1 cellular context compared by ENCODE assay signal in the genomic region with DNA sequence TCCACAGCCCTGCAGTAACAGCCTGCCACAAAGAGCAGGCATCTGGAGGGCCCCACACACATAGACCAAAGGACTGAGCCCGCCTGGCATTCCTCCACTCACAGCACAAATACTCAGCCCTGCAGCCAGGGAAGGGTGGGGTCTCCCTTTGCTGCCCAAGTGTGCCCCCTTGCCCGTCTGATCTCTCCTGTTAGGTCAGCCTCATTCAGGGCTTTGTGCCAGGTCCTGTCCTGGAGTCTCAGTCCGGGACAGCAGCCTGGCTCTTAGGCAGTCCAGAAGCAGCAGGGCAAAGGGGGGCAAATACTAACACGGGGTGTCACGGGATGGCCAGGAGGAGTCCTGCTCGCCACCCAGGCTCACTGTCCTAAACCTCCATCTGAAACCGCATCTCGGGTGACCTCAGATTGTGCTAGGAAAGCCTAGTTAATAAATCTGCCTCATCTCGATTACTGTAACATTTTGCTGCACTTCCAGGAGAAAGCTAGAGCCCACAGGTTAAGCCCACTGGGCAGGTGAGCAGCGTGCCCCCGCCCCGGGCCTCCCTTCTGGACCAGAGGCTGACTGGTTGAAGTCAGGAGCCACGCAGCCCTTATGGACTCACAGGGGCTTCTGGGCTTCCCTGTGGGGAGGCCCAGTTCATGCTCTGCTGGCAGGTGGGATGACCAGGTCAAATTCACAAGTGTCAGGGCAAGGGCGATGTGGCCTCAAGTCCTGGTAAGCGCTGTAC.
A peak's percentile ranks its signal among the peaks of the same experiment; 100 is the strongest.
TF ChIP-seq lines count a peak whose summit lies in the region.

No MANE protein-coding gene starts in this region.

TF ChIP-seq in K562, 482 proteins besides CTCF, POLR2A, EP300 and RAD21:
- TF ChIP-seq SMC3 (conservative IDR thresholded peaks at IDR 0.05; ENCODE audit: insufficient read depth, low read depth, low read length) (no peak), POLR2G (IDR thresholded peaks at IDR 0.05; ENCODE audit: low read depth, low read length) (peak; percentile 47), KDM5B (IDR thresholded peaks at IDR 0.05; ENCODE audit: insufficient replicate concordance, low read depth, low read length) (peak; percentile 7)
